ENCODE assay signal across 35 cellular contexts in genomic region chr11:1425439-1425838, GRCh38.
"Had no signal": no experiment of that assay in that cellular context is flagged by ENCODE, and none has a peak within 500 bp of the region (broad histone marks: within the 10 kb centered on the region; RNA-seq: fewer than 3 reads in every experiment).

No MANE protein-coding gene starts in this region.

- H3K4me1 ChIP-seq: breast epithelium had no signal

- H3K4me1 Mint-ChIP-seq: activated CD4-positive, alpha-beta memory T cell treated with anti-CD3 and anti-CD28 coated beads, Interleukin-2, amount 10 ng/mL, durations not matched to agents 7 days and 5 days; activated CD4-positive, alpha-beta T cell treated with anti-CD3 and anti-CD28 coated beads for 36 hours; activated CD4-positive, alpha-beta T cell treated with anti-CD3 and anti-CD28 coated beads, Interleukin-2, amount 10 ng/mL, durations not matched to agents 7 days and 5 days; activated CD8-positive, alpha-beta memory T cell treated with anti-CD3 and anti-CD28 coated beads, Interleukin-2, amount 10 ng/mL, durations not matched to agents 7 days and 5 days; activated naive CD8-positive, alpha-beta T cell treated with anti-CD3 and anti-CD28 coated beads, Interleukin-2, amount 10 ng/mL, durations not matched to agents 7 days and 5 days; activated naive CD8-positive, alpha-beta T cell treated with anti-CD3 and anti-CD28 coated beads, Interleukin-2, amount 50 U/mL, for 24 hours; WTC11 had no signal

- H3K4me3 ChIP-seq: body of pancreas, breast epithelium had no signal

- H3K27ac ChIP-seq: body of pancreas, brain microvascular endothelial cell, breast epithelium, WERI-Rb-1 had no signal

- H3K27ac Mint-ChIP-seq: activated CD4-positive, alpha-beta memory T cell treated with anti-CD3 and anti-CD28 coated beads, Interleukin-2, amount 10 ng/mL, durations not matched to agents 7 days and 5 days; activated CD4-positive, alpha-beta T cell treated with anti-CD3 and anti-CD28 coated beads for 36 hours; activated CD8-positive, alpha-beta memory T cell treated with anti-CD3 and anti-CD28 coated beads, Interleukin-2, amount 10 ng/mL, durations not matched to agents 7 days and 5 days; activated CD8-positive, alpha-beta T cell treated with anti-CD3 and anti-CD28 coated beads, Interleukin-2, amount 10 ng/mL, durations not matched to agents 7 days and 5 days; activated naive CD4-positive, alpha-beta T cell treated with anti-CD3 and anti-CD28 coated beads for 36 hours; activated naive CD8-positive, alpha-beta T cell; activated naive CD8-positive, alpha-beta T cell treated with anti-CD3 and anti-CD28 coated beads, Interleukin-2, amount 10 ng/mL, durations not matched to agents 7 days and 5 days; activated naive CD8-positive, alpha-beta T cell treated with anti-CD3 and anti-CD28 coated beads, Interleukin-2, amount 50 U/mL, for 24 hours; activated T-cell treated with anti-CD3 and anti-CD28 coated beads, Interleukin-2, amount 50 U/mL, for 24 hours; activated T-helper 2 cell treated with anti-CD3 and anti-CD28 coated beads, Interferon-gamma antibody, Interleukin-2, Interleukin-4, amounts not matched to agents 10 μg/mL and 5 μg/mL and 100 μg/mL, durations not matched to agents 14 hours and 24 hours and 36 hours; T-helper 1 cell treated with Interleukin-12 subunit alpha and Interleukin-12 subunit beta and Interleukin-4 antibody, amounts not matched to agents 30 μg/mL and 1 μg/mL, for 36 hours; T-helper 2 cell treated with Interferon-gamma antibody and Interleukin-4, amounts not matched to agents 5 μg/mL and 100 μg/mL, for 36 hours; WTC11 had no signal

- H3K27me3 ChIP-seq: body of pancreas, brain microvascular endothelial cell had no signal

- H3K9me3 Mint-ChIP-seq: activated naive CD4-positive, alpha-beta T cell treated with anti-CD3 and anti-CD28 coated beads for 36 hours; activated naive CD8-positive, alpha-beta T cell treated with anti-CD3 and anti-CD28 coated beads, Interleukin-2, amount 50 U/mL, for 24 hours; activated T-cell treated with anti-CD3 and anti-CD28 coated beads, Interleukin-2, amount 50 U/mL, for 24 hours; activated T-helper 2 cell treated with anti-CD3 and anti-CD28 coated beads, Interferon-gamma antibody, Interleukin-2, Interleukin-4, amounts not matched to agents 10 μg/mL and 5 μg/mL and 100 μg/mL, durations not matched to agents 14 hours and 24 hours and 36 hours; T-helper 1 cell treated with Interleukin-12 subunit alpha and Interleukin-12 subunit beta and Interleukin-4 antibody, amounts not matched to agents 30 μg/mL and 1 μg/mL, for 36 hours; T-helper 2 cell treated with Interferon-gamma antibody and Interleukin-4, amounts not matched to agents 5 μg/mL and 100 μg/mL, for 36 hours had no signal

- DNase-seq: activated CD4-positive, alpha-beta memory T cell treated with anti-CD3 and anti-CD28 coated beads, Interleukin-2, amount 10 ng/mL, durations not matched to agents 7 days and 5 days; activated CD4-positive, alpha-beta T cell treated with anti-CD3 and anti-CD28 coated beads for 1 hour; activated CD4-positive, alpha-beta T cell treated with anti-CD3 and anti-CD28 coated beads for 36 hours; activated CD4-positive, alpha-beta T cell treated with anti-CD3 and anti-CD28 coated beads for 48 hours; activated CD4-positive, alpha-beta T cell treated with anti-CD3 and anti-CD28 coated beads, Interleukin-2, amount 10 ng/mL, durations not matched to agents 7 days and 5 days; activated CD4-positive, alpha-beta T cell treated with anti-CD3 and anti-CD28 coated beads, Interleukin-2, amount 50 U/mL, for 48 hours; activated CD4-positive, CD25-positive, alpha-beta regulatory T cell; activated CD8-positive, alpha-beta memory T cell treated with anti-CD3 and anti-CD28 coated beads for 24 hours; activated CD8-positive, alpha-beta memory T cell treated with anti-CD3 and anti-CD28 coated beads, Interleukin-2, amount 10 ng/mL, durations not matched to agents 7 days and 5 days; activated CD8-positive, alpha-beta memory T cell treated with anti-CD3 and anti-CD28 coated beads, Interleukin-2, amount 50 U/mL, for 48 hours; activated CD8-positive, alpha-beta T cell treated with anti-CD3 and anti-CD28 coated beads, Interleukin-2, amount 10 ng/mL, durations not matched to agents 7 days and 5 days; activated effector memory CD4-positive, alpha-beta T cell treated with Interleukin-2 at 50 U/mL for 16 hours; activated gamma-delta T cell; activated naive CD4-positive, alpha-beta T cell treated with anti-CD3 and anti-CD28 coated beads for 36 hours; activated naive CD4-positive, alpha-beta T cell treated with anti-CD3 and anti-CD28 coated beads, Interleukin-2, amount 50 U/mL, for 16 hours; activated naive CD8-positive, alpha-beta T cell treated with anti-CD3 and anti-CD28 coated beads, Interleukin-2, amount 10 ng/mL, durations not matched to agents 7 days and 5 days; activated naive CD8-positive, alpha-beta T cell treated with anti-CD3 and anti-CD28 coated beads, Interleukin-2, amount 50 U/mL, for 24 hours; activated T-cell treated with anti-CD3 and anti-CD28 coated beads, Interleukin-2, amount 50 U/mL, for 24 hours; activated T-cell treated with anti-CD3 and anti-CD28 coated beads, Interleukin-2, amount 50 U/mL, for 48 hours; amygdala; anterior cingulate cortex; body of pancreas; brain microvascular endothelial cell; central memory CD4-positive, alpha-beta T cell; T-helper 1 cell; T-helper 2 cell; T-helper 9 cell; WERI-Rb-1 had no signal

- H3K27me3 Mint-ChIP-seq: activated CD4-positive, alpha-beta memory T cell treated with anti-CD3 and anti-CD28 coated beads, Interleukin-2, amount 10 ng/mL, durations not matched to agents 7 days and 5 days; activated CD4-positive, alpha-beta T cell treated with anti-CD3 and anti-CD28 coated beads for 36 hours; activated CD4-positive, alpha-beta T cell treated with anti-CD3 and anti-CD28 coated beads, Interleukin-2, amount 10 ng/mL, durations not matched to agents 7 days and 5 days; activated CD8-positive, alpha-beta memory T cell treated with anti-CD3 and anti-CD28 coated beads, Interleukin-2, amount 10 ng/mL, durations not matched to agents 7 days and 5 days; activated naive CD8-positive, alpha-beta T cell; activated naive CD8-positive, alpha-beta T cell treated with anti-CD3 and anti-CD28 coated beads, Interleukin-2, amount 10 ng/mL, durations not matched to agents 7 days and 5 days; activated naive CD8-positive, alpha-beta T cell treated with anti-CD3 and anti-CD28 coated beads, Interleukin-2, amount 50 U/mL, for 24 hours; activated T-cell treated with anti-CD3 and anti-CD28 coated beads, Interleukin-2, amount 50 U/mL, for 24 hours had no signal

- H3K4me3 Mint-ChIP-seq: activated CD4-positive, alpha-beta memory T cell treated with anti-CD3 and anti-CD28 coated beads, Interleukin-2, amount 10 ng/mL, durations not matched to agents 7 days and 5 days; activated CD4-positive, alpha-beta T cell treated with anti-CD3 and anti-CD28 coated beads for 36 hours; activated CD4-positive, alpha-beta T cell treated with anti-CD3 and anti-CD28 coated beads, Interleukin-2, amount 10 ng/mL, durations not matched to agents 7 days and 5 days; activated CD8-positive, alpha-beta memory T cell treated with anti-CD3 and anti-CD28 coated beads, Interleukin-2, amount 10 ng/mL, durations not matched to agents 7 days and 5 days; activated CD8-positive, alpha-beta T cell treated with anti-CD3 and anti-CD28 coated beads, Interleukin-2, amount 10 ng/mL, durations not matched to agents 7 days and 5 days; activated naive CD4-positive, alpha-beta T cell treated with anti-CD3 and anti-CD28 coated beads for 36 hours; activated naive CD8-positive, alpha-beta T cell; activated naive CD8-positive, alpha-beta T cell treated with anti-CD3 and anti-CD28 coated beads, Interleukin-2, amount 10 ng/mL, durations not matched to agents 7 days and 5 days; activated naive CD8-positive, alpha-beta T cell treated with anti-CD3 and anti-CD28 coated beads, Interleukin-2, amount 50 U/mL, for 24 hours; activated T-cell treated with anti-CD3 and anti-CD28 coated beads, Interleukin-2, amount 50 U/mL, for 24 hours; T-helper 1 cell treated with Interleukin-12 subunit alpha and Interleukin-12 subunit beta and Interleukin-4 antibody, amounts not matched to agents 30 μg/mL and 1 μg/mL, for 36 hours; T-helper 2 cell treated with Interferon-gamma antibody and Interleukin-4, amounts not matched to agents 5 μg/mL and 100 μg/mL, for 36 hours; WTC11 had no signal

- H3K9me3 ChIP-seq: body of pancreas had no signal

- FAIRE-seq: astrocyte had no signal

- H3K36me3 Mint-ChIP-seq: activated CD8-positive, alpha-beta memory T cell treated with anti-CD3 and anti-CD28 coated beads, Interleukin-2, amount 10 ng/mL, durations not matched to agents 7 days and 5 days; activated naive CD8-positive, alpha-beta T cell; activated naive CD8-positive, alpha-beta T cell treated with anti-CD3 and anti-CD28 coated beads, Interleukin-2, amount 10 ng/mL, durations not matched to agents 7 days and 5 days had no signal

- H3K36me3 ChIP-seq: brain microvascular endothelial cell, breast epithelium had no signal
